Comparison of ENCODE assay signal across 20 cellular contexts in the genomic region with DNA sequence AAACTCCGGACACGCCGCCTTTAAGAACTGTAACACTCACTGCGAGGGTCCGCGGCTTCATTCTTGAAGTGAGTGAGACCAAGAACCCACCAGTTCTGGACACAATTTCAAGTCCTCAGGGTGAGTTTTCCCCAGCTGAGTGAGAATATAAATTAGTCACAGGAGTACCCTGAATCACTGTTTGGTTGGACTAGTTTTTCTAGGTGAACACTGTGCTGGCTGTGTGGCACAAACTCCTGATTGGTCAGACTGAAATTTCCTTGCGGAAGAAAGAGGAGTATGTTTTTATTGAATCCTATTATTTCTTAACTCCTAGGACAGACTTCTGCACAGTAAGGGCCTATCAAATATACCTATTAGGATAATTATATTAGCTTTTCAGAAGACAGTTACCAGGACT.
DNase-seq lines count a peak whose midpoint lies in the region; ATAC-seq and TF ChIP-seq lines count a peak whose summit lies in the region.
"Had no signal": no experiment of that assay in that cellular context is flagged by ENCODE, and none has a peak within 500 bp of the region (broad histone marks: within the 10 kb centered on the region; RNA-seq: fewer than 3 reads in every experiment).

No MANE protein-coding gene starts in this region.

- TF ChIP-seq POLR2A in prostate gland (IDR thresholded peaks at IDR 0.05), result no peak

- H3K9me2 ChIP-seq in PC-3 (replicated peaks; ENCODE audit: low read length), result no peaks in the 10 kb centered on the region

- intact Hi-C loops in PC-3 (cut with micrococcal nuclease), result loop anchor here (1.0 to 10.0 kb wide), 6 partner anchors 50 to 568 kb away; a partner anchor contains a TSS
- intact Hi-C loops in prostate gland (cut with DNase I), result no loop called here

- H3K4me1 ChIP-seq in PC-3 (ENCODE audit: insufficient read depth, low read length), result peaks cover 50% of the 10 kb centered on the region
- no peaks in the 10 kb centered on the region for H3K4me1 ChIP-seq in prostate gland (replicated peaks)

- H3K27me3 ChIP-seq in PC-3 (ENCODE audit: low read length) (no peaks in the 10 kb centered on the region), prostate gland (replicated peaks; ENCODE audit: insufficient read depth) (no peaks in the 10 kb centered on the region)

- peak overlapping the region; percentile 65 for H3K9ac ChIP-seq in PC-3 (ENCODE audit: low read length)

- DNase-seq in PC-3 (peak; percentile 92), epithelial cell of proximal tubule (ENCODE audit: low read depth) (no peak), prostate gland (ENCODE audit: low spot score) (peak; percentile 25), SHP77 (lab: John Stamatoyannopoulos, UW) (no peak), NCI-H1105 treated with DMSO at 0.1 percent for 48 hours (lab: John Stamatoyannopoulos, UW) (no peak)
- DNase-seq in activated CD8-positive, alpha-beta memory T cell treated with anti-CD3 and anti-CD28 coated beads for 24 hours, result no peak
- DNase-seq: DMS53, GF-D8, GOT3, HCEC 1CT, Kasumi-1, MM.1S, NCI-H1048, NCI-H1436 treated with DMSO at 0.1 percent for 48 hours, NCI-H2029, NCI-H345, NCI-H524 treated with DMSO at 0.1 percent for 48 hours had no signal

- H3K9me3 ChIP-seq in PC-3 (ENCODE audit: low read length) (no peaks in the 10 kb centered on the region), prostate gland (no peaks in the 10 kb centered on the region)
- H3K9me3 ChIP-seq: A549 had no signal

- H2AFZ ChIP-seq in PC-3 (ENCODE audit: low read length), result no peak overlapping the region

- H3K27ac ChIP-seq in C4-2B, result peak overlapping the region; percentile 90
- H3K27ac ChIP-seq in PC-3 (ENCODE audit: low read length), result peak overlapping the region; percentile 81
- peak overlapping the region in 1 of 2 donors; percentile 25 for H3K27ac ChIP-seq in prostate gland
- H3K27ac ChIP-seq: A549 had no signal

- no peaks in the 10 kb centered on the region for H3K36me3 ChIP-seq in PC-3 (ENCODE audit: low read depth, low read length)
- H3K36me3 ChIP-seq in prostate gland, result no peaks in the 10 kb centered on the region

- H3K79me2 ChIP-seq in PC-3 (ENCODE audit: low read length), result peaks cover 48% of the 10 kb centered on the region

- POLR2A ChIA-PET in PC-3 (lab: Charles Lee; ENCODE audit: unreplicated experiment), result interaction anchor here (0.6 to 0.7 kb wide), 4 partner anchors 27 to 292 kb away, joined by 3 read pairs; no protein-coding TSS in a partner anchor

- CTCF ChIA-PET in PC-3 (lab: Charles Lee), result no interaction called here

- no peaks in the 10 kb centered on the region for H4K20me1 ChIP-seq in PC-3 (ENCODE audit: low read length)

- no peaks in the 10 kb centered on the region for H3F3A ChIP-seq in PC-3 (ENCODE audit: low read length, unreplicated experiment)

- BruUV-seq in PC-3 (replicated peaks; lab: Mats Ljungman, UMichigan), result TSS peak; percentile 72

- TF ChIP-seq CTCF in C4-2B (conservative IDR thresholded peaks at IDR 0.05) (no peak), PC-3 (conservative IDR thresholded peaks at IDR 0.05; ENCODE audit: low read depth, low read length) (no peak), epithelial cell of proximal tubule (conservative IDR thresholded peaks at IDR 0.05; ENCODE audit: low read depth, low read length) (no peak), prostate gland (IDR thresholded peaks at IDR 0.05) (no peak)

- WGBS in prostate gland, result 88% methylated on average over 7 of the region's 7 CpGs

- peak; percentile 78 for ATAC-seq in PC-3
- ATAC-seq: A549, Right ventricle myocardium inferior had no signal

- peak overlapping the region; percentile 75 for H3K4me3 ChIP-seq in PC-3 (ENCODE audit: low read length)
- H3K4me3 ChIP-seq in epithelial cell of proximal tubule (ENCODE audit: low read depth, low read length), result peak overlapping the region; percentile 40
- H3K4me3 ChIP-seq in prostate gland, result peak overlapping the region in 1 of 2 donors; percentile 7
- H3K4me3 ChIP-seq: A549 had no signal

- H3K4me2 ChIP-seq in PC-3 (ENCODE audit: low read length), result peak overlapping the region; percentile 91
- H3K4me2 ChIP-seq: A549 had no signal

Comparison
In these comparisons a context has a peak if more than half of its experiments do, and no peak if none do; other contexts are left out.
1. DNase-seq: peak in PC-3 (single experiment) and prostate gland (single experiment); none in epithelial cell of proximal tubule (single experiment), activated CD8-positive, alpha-beta memory T cell treated with anti-CD3 and anti-CD28 coated beads for 24 hours (single experiment), SHP77 (0 of 2) and NCI-H1105 treated with DMSO at 0.1 percent for 48 hours (single experiment).